In the genomic region with DNA sequence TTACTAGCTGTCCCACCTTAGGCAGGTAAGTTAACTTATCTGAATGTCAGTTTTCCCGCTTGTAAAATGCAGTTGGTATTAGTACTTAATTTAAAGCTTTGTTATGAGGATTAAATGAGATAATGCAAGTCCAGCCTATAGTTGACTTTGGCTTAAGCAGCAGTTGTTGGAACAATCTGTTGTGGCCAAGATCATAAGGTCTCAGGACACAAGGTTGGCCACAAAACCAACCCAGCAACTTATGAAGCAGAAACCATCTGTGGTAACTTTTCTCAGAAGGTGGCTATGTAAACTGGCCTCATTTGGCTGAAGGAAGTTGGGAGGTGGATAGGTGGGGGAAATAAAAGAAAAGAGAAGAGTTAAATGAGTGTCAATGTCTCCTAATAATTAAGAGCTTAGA, we compare ENCODE assay signal across 17 cellular contexts. TPM values are rescaled to one million over a fixed set of nuclear protein-coding genes. Genes with fewer than 3 reads are reported as not detected.
A peak's percentile ranks its signal among the peaks of the same experiment; 100 is the strongest.
DNase-seq lines count a peak whose midpoint lies in the region; ATAC-seq and TF ChIP-seq lines count a peak whose summit lies in the region.
"Had no signal": no experiment of that assay in that cellular context is flagged by ENCODE, and none has a peak within 500 bp of the region (broad histone marks: within the 10 kb centered on the region; RNA-seq: fewer than 3 reads in every experiment).

No MANE protein-coding gene starts in this region.

- H3K4me3 ChIP-seq in HEK293 (ENCODE audit: low read depth, low read length) = no peak overlapping the region
- H3K4me3 ChIP-seq: A549, left ventricle myocardium inferior, smooth muscle cell had no signal

- no peak overlapping the region for H3K27ac ChIP-seq in HEK293 (ENCODE audit: extremely low read depth, low read depth, low read length)
- H3K27ac ChIP-seq: A549, left ventricle myocardium inferior had no signal

- peaks cover 37% of the 10 kb centered on the region for H3K4me1 Mint-ChIP-seq in activated CD4-positive, alpha-beta T cell treated with anti-CD3 and anti-CD28 coated beads, Interleukin-2, amount 10 ng/mL, durations not matched to agents 24 days and 14 days
- peaks cover 52 to 91% of the 10 kb centered on the region in 2 donors for H3K4me1 Mint-ChIP-seq in stimulated activated naive B cell treated with anti-CD40 and anti-IgM and Interleukin-4, amounts not matched to agents 10 μg/mL and 1 μg/mL and 100 μg/mL, for 72 hours
- H3K4me1 Mint-ChIP-seq: activated naive CD4-positive, alpha-beta T cell treated with anti-CD3 and anti-CD28 coated beads, Interleukin-2, amount 10 ng/mL, durations not matched to agents 7 days and 5 days; central memory CD8-positive, alpha-beta T cell had no signal

- no peaks in the 10 kb centered on the region for H3K9me3 ChIP-seq in HEK293 (ENCODE audit: control insufficient read depth, insufficient read depth, low read depth, low read length)
- H3K9me3 ChIP-seq: A549, left ventricle myocardium inferior had no signal

- H3K4me1 ChIP-seq in HEK293 (ENCODE audit: control insufficient read depth, insufficient read depth, low read length) = no peaks in the 10 kb centered on the region
- H3K4me1 ChIP-seq: A549 had no signal

- ATAC-seq in HG03439 (IDR thresholded peaks at IDR 0.05; ENCODE audit: unreplicated experiment) (peak; percentile 32), GM19035 (IDR thresholded peaks at IDR 0.05; ENCODE audit: unreplicated experiment) (no peak), left ventricle myocardium superior (no peak)
- peak; percentile 18 to 45 for ATAC-seq in stimulated activated naive B cell treated with anti-CD40 and anti-IgM and Interleukin-4, amounts not matched to agents 10 μg/mL and 1 μg/mL and 100 μg/mL, for 72 hours (replicated peaks)
- ATAC-seq: A549 had no signal

- no peak for TF ChIP-seq CTCF in HEK293 (tag by site-specific recombination; IDR thresholded peaks at IDR 0.05)

- H3K9me3 Mint-ChIP-seq in activated CD4-positive, alpha-beta T cell treated with anti-CD3 and anti-CD28 coated beads, Interleukin-2, amount 10 ng/mL, durations not matched to agents 24 days and 14 days = peaks cover 8% of the 10 kb centered on the region
- H3K9me3 Mint-ChIP-seq in stimulated activated naive B cell treated with anti-CD40 and anti-IgM and Interleukin-4, amounts not matched to agents 10 μg/mL and 1 μg/mL and 100 μg/mL, for 72 hours = no peaks in the 10 kb centered on the region
- H3K9me3 Mint-ChIP-seq: activated CD4-positive, alpha-beta T cell treated with anti-CD3 and anti-CD28 coated beads, Interleukin-2, amount 10 ng/mL, durations not matched to agents 7 days and 5 days; activated naive CD4-positive, alpha-beta T cell treated with anti-CD3 and anti-CD28 coated beads, Interleukin-2, amount 10 ng/mL, durations not matched to agents 7 days and 5 days; central memory CD8-positive, alpha-beta T cell had no signal

- DNase-seq in activated CD4-positive, alpha-beta T cell treated with anti-CD3 and anti-CD28 coated beads, Interleukin-2, amount 10 ng/mL, durations not matched to agents 24 days and 14 days = no peak
- no peak for DNase-seq in activated CD4-positive, alpha-beta T cell treated with anti-CD3 and anti-CD28 coated beads, Interleukin-2, amount 50 U/mL, for 4 hours
- no peak for DNase-seq in stimulated activated naive B cell treated with anti-CD40 and anti-IgM and Interleukin-4, amounts not matched to agents 10 μg/mL and 1 μg/mL and 100 μg/mL, for 72 hours
- no peak for DNase-seq in left ventricle myocardium superior
- no peak for DNase-seq in NCI-H345 (lab: John Stamatoyannopoulos, UW)
- DNase-seq: activated CD4-positive, alpha-beta T cell treated with anti-CD3 and anti-CD28 coated beads, Interleukin-2, amount 10 ng/mL, durations not matched to agents 7 days and 5 days; activated naive CD4-positive, alpha-beta T cell treated with anti-CD3 and anti-CD28 coated beads, Interleukin-2, amount 10 ng/mL, durations not matched to agents 7 days and 5 days; Calu3; erythroblast; GOT3; left ventricle myocardium inferior had no signal

- CTCF ChIA-PET in HEK293 (lab: Yijun Ruan, JAX) = interaction anchor here (0.8 to 1.8 kb wide), 2 partner anchors 58 to 92 kb away, joined by 6 to 7 read pairs; partner anchors contain the start of gene TCTN3

- H3K36me3 Mint-ChIP-seq in activated CD4-positive, alpha-beta T cell treated with anti-CD3 and anti-CD28 coated beads, Interleukin-2, amount 10 ng/mL, durations not matched to agents 24 days and 14 days (ENCODE audit: low read depth) = peaks cover 12% of the 10 kb centered on the region
- peaks cover 45 to 64% of the 10 kb centered on the region in 2 donors for H3K36me3 Mint-ChIP-seq in stimulated activated naive B cell treated with anti-CD40 and anti-IgM and Interleukin-4, amounts not matched to agents 10 μg/mL and 1 μg/mL and 100 μg/mL, for 72 hours
- H3K36me3 Mint-ChIP-seq: activated naive CD4-positive, alpha-beta T cell treated with anti-CD3 and anti-CD28 coated beads, Interleukin-2, amount 10 ng/mL, durations not matched to agents 7 days and 5 days had no signal

- intact Hi-C loops in activated CD4-positive, alpha-beta T cell treated with anti-CD3 and anti-CD28 coated beads, Interleukin-2, amount 10 ng/mL, durations not matched to agents 24 days and 14 days (cut with micrococcal nuclease) = no loop called here
- intact Hi-C loops in left ventricle myocardium superior (cut with micrococcal nuclease) = no loop called here

- no peak overlapping the region for H3K4me3 Mint-ChIP-seq in activated CD4-positive, alpha-beta T cell treated with anti-CD3 and anti-CD28 coated beads, Interleukin-2, amount 10 ng/mL, durations not matched to agents 24 days and 14 days
- no peak overlapping the region for H3K4me3 Mint-ChIP-seq in stimulated activated naive B cell treated with anti-CD40 and anti-IgM and Interleukin-4, amounts not matched to agents 10 μg/mL and 1 μg/mL and 100 μg/mL, for 72 hours
- H3K4me3 Mint-ChIP-seq: activated CD4-positive, alpha-beta T cell treated with anti-CD3 and anti-CD28 coated beads, Interleukin-2, amount 10 ng/mL, durations not matched to agents 7 days and 5 days; activated naive CD4-positive, alpha-beta T cell treated with anti-CD3 and anti-CD28 coated beads, Interleukin-2, amount 10 ng/mL, durations not matched to agents 7 days and 5 days; central memory CD8-positive, alpha-beta T cell had no signal

- POLR2A ChIA-PET in HEK293 (lab: Yijun Ruan, JAX) = no interaction called here

- H3K36me3 ChIP-seq in HEK293 (ENCODE audit: control insufficient read depth in 2 of 2, insufficient read depth in 1 of 2, low read length in 2 of 2) = no peaks in the 10 kb centered on the region
- H3K36me3 ChIP-seq: left ventricle myocardium inferior had no signal

- peak overlapping the region; percentile 77 for H3K27ac Mint-ChIP-seq in activated CD4-positive, alpha-beta T cell treated with anti-CD3 and anti-CD28 coated beads, Interleukin-2, amount 10 ng/mL, durations not matched to agents 24 days and 14 days
- H3K27ac Mint-ChIP-seq in stimulated activated naive B cell treated with anti-CD40 and anti-IgM and Interleukin-4, amounts not matched to agents 10 μg/mL and 1 μg/mL and 100 μg/mL, for 72 hours = peak overlapping the region; percentile 94
- H3K27ac Mint-ChIP-seq: activated CD4-positive, alpha-beta T cell treated with anti-CD3 and anti-CD28 coated beads, Interleukin-2, amount 10 ng/mL, durations not matched to agents 7 days and 5 days; activated naive CD4-positive, alpha-beta T cell treated with anti-CD3 and anti-CD28 coated beads, Interleukin-2, amount 10 ng/mL, durations not matched to agents 7 days and 5 days had no signal

- H3K27me3 Mint-ChIP-seq in activated CD4-positive, alpha-beta T cell treated with anti-CD3 and anti-CD28 coated beads, Interleukin-2, amount 10 ng/mL, durations not matched to agents 24 days and 14 days = peaks cover 6% of the 10 kb centered on the region
- no peaks in the 10 kb centered on the region for H3K27me3 Mint-ChIP-seq in stimulated activated naive B cell treated with anti-CD40 and anti-IgM and Interleukin-4, amounts not matched to agents 10 μg/mL and 1 μg/mL and 100 μg/mL, for 72 hours

TF ChIP-seq in HEK293, 187 proteins besides CTCF, POLR2A, EP300 and RAD21:
- TF ChIP-seq ZNF664 (tag by site-specific recombination; IDR thresholded peaks at IDR 0.05) (peak; percentile 60; the same call in 1 of the 2 replicates), SCRT1 (tag by site-specific recombination; IDR thresholded peaks at IDR 0.05; ENCODE audit: borderline replicate concordance) (no peak), SETDB1 (IDR thresholded peaks at IDR 0.05; ENCODE audit: insufficient read length, low read length) (no peak)

RNA-seq across cellular contexts. Expression of gene ENTPD1, which starts 29.4 kb away (rescaled TPM):
- total RNA-seq in activated CD4-positive, alpha-beta T cell treated with anti-CD3 and anti-CD28 coated beads, Interleukin-2, amount 10 ng/mL, durations not matched to agents 24 days and 14 days = 13.0 and 17.0 TPM in 2 replicates
- 7.5 TPM for total RNA-seq in left ventricle myocardium superior

Comparison
In these comparisons a context has a peak if more than half of its experiments do, and no peak if none do; other contexts are left out.
1. ATAC-seq: peak in HG03439 (single experiment) and stimulated activated naive B cell treated with anti-CD40 and anti-IgM and Interleukin-4, amounts not matched to agents 10 μg/mL and 1 μg/mL and 100 μg/mL, for 72 hours (2 of 2); none in GM19035 (single experiment) and left ventricle myocardium superior (single experiment).